ENCODE assay signal across 8 cellular contexts in genomic region chr15:89575146-89575655, GRCh38. TPM values are rescaled to one million over a fixed set of nuclear protein-coding genes. Genes with fewer than 3 reads are reported as not detected.
DNase-seq lines count a peak whose midpoint lies in the region; TF ChIP-seq lines count a peak whose summit lies in the region.

Gene TICRR (plus strand): TSS chr15:89575469. CDS start chr15:89575587, 118 bp downstream.

- in situ Hi-C loops in SK-MEL-5 (cut with HindIII; ENCODE audit: low pct_unique_long_range_greater_than_20kb, low sequenced_read_pairs), result no loop called here

- peak within 1 kb of the TSS; percentile 73 for H3K27ac Mint-ChIP-seq in HFFc6

- H3K4me1 Mint-ChIP-seq in HFFc6 (ENCODE audit: low read depth), result peaks cover 29% of the 10 kb centered on the region

- H3K27me3 Mint-ChIP-seq in HFFc6 (ENCODE audit: insufficient read depth), result peaks cover 10% of the 10 kb centered on the region

- no peak for TF ChIP-seq CTCF in HFFc6 (IDR thresholded peaks at IDR 0.05)

- H3K9me3 Mint-ChIP-seq in HFFc6, result no peaks in the 10 kb centered on the region

- H3K4me3 Mint-ChIP-seq in HFFc6, result peak within 1 kb of the TSS; percentile 89

- H3K36me3 Mint-ChIP-seq in HFFc6 (ENCODE audit: low read depth), result peaks cover 6% of the 10 kb centered on the region; the same call in 1 of the 2 replicates

- DNase-seq in GM04504 (ENCODE audit: low read depth) (peak; percentile 100), HFFc6 (peak; percentile 100), NAMALWA (ENCODE audit: low spot score) (peak; percentile 100), SK-MEL-5 (ENCODE audit: low read depth, low spot score) (peak; percentile 100), germinal center (ENCODE audit: low spot score) (peak; percentile 98), non-pigmented ciliary epithelial cell (ENCODE audit: low read depth) (peak; percentile 98), superior temporal gyrus (ENCODE audit: extremely low spot score) (peak; percentile 98)
- peak; percentile 70 to 84 (median 79) for DNase-seq in activated naive CD4-positive, alpha-beta T cell (lab: John Stamatoyannopoulos, UW)

RNA-seq across cellular contexts. Expression of gene TICRR, which starts in this region (rescaled TPM):
- 1 to 10 TPM; 3.0 to 6.0 (median 5.0) TPM for total RNA-seq in HFFc6 (2021; fragmentation: NEBNext Ultra II Directional; extraction: Animal tissue kit (Norgen Biotek cat#: 25700))
- total RNA-seq in SK-MEL-5 (2014; rRNA removed; shearing (Covaris generic)), result 3.2 and 3.7 TPM in 2 replicates
- 5.4 and 7.1 TPM in 2 replicates for polyA plus RNA-seq in SK-MEL-5 (2015; cell fraction: cytosol; rRNA removed)
- 12.1 and 19.2 TPM in 2 replicates for polyA plus RNA-seq in SK-MEL-5 (2015; cell fraction: nucleus; rRNA removed)

Comparison
In these comparisons a context has a peak if more than half of its experiments do, and no peak if none do; other contexts are left out.
1. Peak in every context shown above with its lines: DNase-seq.